In genomic region chr10:44647877-44648542, GRCh38 we compare ENCODE assay signal across 9 cellular contexts.
DNase-seq lines count a peak whose midpoint lies in the region; ATAC-seq and TF ChIP-seq lines count a peak whose summit lies in the region.
"Had no signal": no experiment of that assay in that cellular context is flagged by ENCODE, and none has a peak within 500 bp of the region (broad histone marks: within the 10 kb centered on the region; RNA-seq: fewer than 3 reads in every experiment).

No MANE protein-coding gene starts in this region.

- ATAC-seq in HG02588 (IDR thresholded peaks at IDR 0.05; ENCODE audit: unreplicated experiment) = peak; percentile 76

- TF ChIP-seq POLR2A in erythroblast (IDR thresholded peaks at IDR 0.05; ENCODE audit: low read length) = no peak

- peak; percentile 84 for DNase-seq in GM03348 (ENCODE audit: low spot score)
- DNase-seq in NCI-H446 treated with DMSO at 0.1 percent for 48 hours (lab: John Stamatoyannopoulos, UW) = peak; percentile 95
- peak; percentile 92 for DNase-seq in kidney tubule cell (ENCODE audit: low spot score)
- DNase-seq in HUDEP-2 (lab: John Stamatoyannopoulos, UW; ENCODE audit: unreplicated experiment in 76 of 76) = no peak
- DNase-seq in erythroblast (lab: John Stamatoyannopoulos, UW) = no peak
- DNase-seq in NCI-H526 (lab: John Stamatoyannopoulos, UW) = no peak
- no peak for DNase-seq in dermis blood vessel endothelial cell
- DNase-seq: activated B cell treated with CpG ODN at 0.5 μM for 24 hours had no signal

Comparison
In these comparisons a context has a peak if more than half of its experiments do, and no peak if none do; other contexts are left out.
1. DNase-seq: peak in GM03348 (single experiment), NCI-H446 treated with DMSO at 0.1 percent for 48 hours (single experiment) and kidney tubule cell (single experiment); none in HUDEP-2 (0 of 76), erythroblast (0 of 2), NCI-H526 (0 of 2) and dermis blood vessel endothelial cell (single experiment).